Comparison of ENCODE assay signal across 1 cellular context in the genomic region with DNA sequence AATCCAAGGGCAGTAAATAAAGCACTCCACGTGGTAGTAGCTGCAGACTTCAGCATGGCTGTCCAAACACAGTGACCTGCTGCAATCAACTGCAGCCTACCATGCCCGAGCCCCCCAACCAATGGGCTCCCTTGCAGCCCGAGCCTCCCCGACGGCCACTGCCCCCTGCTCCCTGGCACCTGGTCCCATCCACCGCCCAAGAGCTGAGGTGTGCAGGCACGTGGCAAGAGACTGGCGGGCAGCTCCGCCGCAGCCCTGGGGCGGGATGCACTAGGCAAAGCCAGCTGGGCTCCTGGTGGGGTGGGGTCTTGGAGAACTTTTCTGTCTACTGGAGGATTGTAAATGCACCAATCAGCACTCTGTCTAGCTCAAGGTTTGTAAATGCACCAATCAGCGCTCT.
TF ChIP-seq lines count a peak whose summit lies in the region.

No MANE protein-coding gene starts in this region.

TF ChIP-seq in HepG2, 621 proteins besides CTCF, POLR2A, EP300 and RAD21 (continued from another document):
- TF ChIP-seq NFAT5 (CRISPR knock-in tag; IDR thresholded peaks at IDR 0.05), result no peak
- TF ChIP-seq ZSCAN20 (CRISPR knock-in tag; IDR thresholded peaks at IDR 0.05; ENCODE audit: borderline replicate concordance), result no peak
- TF ChIP-seq, protein P1, sequence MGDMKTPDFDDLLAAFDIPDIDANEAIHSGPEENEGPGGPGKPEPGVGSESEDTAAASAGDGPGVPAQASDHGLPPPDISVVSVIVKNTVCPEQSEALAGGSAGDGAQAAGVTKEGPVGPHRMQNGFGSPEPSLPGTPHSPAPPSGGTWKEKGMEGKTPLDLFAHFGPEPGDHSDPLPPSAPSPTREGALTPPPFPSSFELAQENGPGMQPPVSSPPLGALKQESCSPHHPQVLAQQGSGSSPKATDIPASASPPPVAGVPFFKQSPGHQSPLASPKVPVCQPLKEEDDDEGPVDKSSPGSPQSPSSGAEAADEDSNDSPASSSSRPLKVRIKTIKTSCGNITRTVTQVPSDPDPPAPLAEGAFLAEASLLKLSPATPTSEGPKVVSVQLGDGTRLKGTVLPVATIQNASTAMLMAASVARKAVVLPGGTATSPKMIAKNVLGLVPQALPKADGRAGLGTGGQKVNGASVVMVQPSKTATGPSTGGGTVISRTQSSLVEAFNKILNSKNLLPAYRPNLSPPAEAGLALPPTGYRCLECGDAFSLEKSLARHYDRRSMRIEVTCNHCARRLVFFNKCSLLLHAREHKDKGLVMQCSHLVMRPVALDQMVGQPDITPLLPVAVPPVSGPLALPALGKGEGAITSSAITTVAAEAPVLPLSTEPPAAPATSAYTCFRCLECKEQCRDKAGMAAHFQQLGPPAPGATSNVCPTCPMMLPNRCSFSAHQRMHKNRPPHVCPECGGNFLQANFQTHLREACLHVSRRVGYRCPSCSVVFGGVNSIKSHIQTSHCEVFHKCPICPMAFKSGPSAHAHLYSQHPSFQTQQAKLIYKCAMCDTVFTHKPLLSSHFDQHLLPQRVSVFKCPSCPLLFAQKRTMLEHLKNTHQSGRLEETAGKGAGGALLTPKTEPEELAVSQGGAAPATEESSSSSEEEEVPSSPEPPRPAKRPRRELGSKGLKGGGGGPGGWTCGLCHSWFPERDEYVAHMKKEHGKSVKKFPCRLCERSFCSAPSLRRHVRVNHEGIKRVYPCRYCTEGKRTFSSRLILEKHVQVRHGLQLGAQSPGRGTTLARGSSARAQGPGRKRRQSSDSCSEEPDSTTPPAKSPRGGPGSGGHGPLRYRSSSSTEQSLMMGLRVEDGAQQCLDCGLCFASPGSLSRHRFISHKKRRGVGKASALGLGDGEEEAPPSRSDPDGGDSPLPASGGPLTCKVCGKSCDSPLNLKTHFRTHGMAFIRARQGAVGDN (CRISPR knock-in tag; IDR thresholded peaks at IDR 0.05), result peak; percentile 27; the same call in 1 of the 2 replicates
- TF ChIP-seq GTF3A (CRISPR knock-in tag; conservative IDR thresholded peaks at IDR 0.05), result no peak
- TF ChIP-seq ZNF382 (CRISPR knock-in tag; IDR thresholded peaks at IDR 0.05; ENCODE audit: borderline replicate concordance), result no peak
- no peak for TF ChIP-seq PTBP1 (IDR thresholded peaks at IDR 0.05; ENCODE audit: low read depth, low read length, poor library complexity, severe bottlenecking)
- TF ChIP-seq HNF1A (IDR thresholded peaks at IDR 0.05; ENCODE audit: low read depth), result no peak
- TF ChIP-seq HNF1A (CRISPR knock-in tag; IDR thresholded peaks at IDR 0.05; ENCODE audit: borderline replicate concordance), result no peak
- TF ChIP-seq HINFP (CRISPR knock-in tag; IDR thresholded peaks at IDR 0.05; ENCODE audit: low read depth), result no peak
- TF ChIP-seq ZNF225 (CRISPR knock-in tag; IDR thresholded peaks at IDR 0.05), result no peak
- TF ChIP-seq, protein P2, sequence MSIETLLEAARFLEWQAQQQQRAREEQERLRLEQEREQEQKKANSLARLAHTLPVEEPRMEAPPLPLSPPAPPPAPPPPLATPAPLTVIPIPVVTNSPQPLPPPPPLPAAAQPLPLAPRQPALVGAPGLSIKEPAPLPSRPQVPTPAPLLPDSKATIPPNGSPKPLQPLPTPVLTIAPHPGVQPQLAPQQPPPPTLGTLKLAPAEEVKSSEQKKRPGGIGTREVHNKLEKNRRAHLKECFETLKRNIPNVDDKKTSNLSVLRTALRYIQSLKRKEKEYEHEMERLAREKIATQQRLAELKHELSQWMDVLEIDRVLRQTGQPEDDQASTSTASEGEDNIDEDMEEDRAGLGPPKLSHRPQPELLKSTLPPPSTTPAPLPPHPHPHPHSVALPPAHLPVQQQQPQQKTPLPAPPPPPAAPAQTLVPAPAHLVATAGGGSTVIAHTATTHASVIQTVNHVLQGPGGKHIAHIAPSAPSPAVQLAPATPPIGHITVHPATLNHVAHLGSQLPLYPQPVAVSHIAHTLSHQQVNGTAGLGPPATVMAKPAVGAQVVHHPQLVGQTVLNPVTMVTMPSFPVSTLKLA (IDR thresholded peaks at IDR 0.05), result 0 out of 2 replicates have a peak, but pooled peaks have one; percentile 10
